ENCODE assay signal across 8 cellular contexts in genomic region chr10:68331455-68332258, GRCh38. TPM values are rescaled to one million over a fixed set of nuclear protein-coding genes. Genes with fewer than 3 reads are reported as not detected.
DNase-seq lines count a peak whose midpoint lies in the region; ATAC-seq and TF ChIP-seq lines count a peak whose summit lies in the region.

A gene with protein sequence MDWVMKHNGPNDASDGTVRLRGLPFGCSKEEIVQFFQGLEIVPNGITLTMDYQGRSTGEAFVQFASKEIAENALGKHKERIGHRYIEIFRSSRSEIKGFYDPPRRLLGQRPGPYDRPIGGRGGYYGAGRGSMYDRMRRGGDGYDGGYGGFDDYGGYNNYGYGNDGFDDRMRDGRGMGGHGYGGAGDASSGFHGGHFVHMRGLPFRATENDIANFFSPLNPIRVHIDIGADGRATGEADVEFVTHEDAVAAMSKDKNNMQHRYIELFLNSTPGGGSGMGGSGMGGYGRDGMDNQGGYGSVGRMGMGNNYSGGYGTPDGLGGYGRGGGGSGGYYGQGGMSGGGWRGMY (plus strand): TSS chr10:68332064. CDS start chr10:68337222, 5,158 bp downstream.

- H3K9me2 ChIP-seq in Loucy (replicated peaks; ENCODE audit: low read depth, low read length): no peaks in the 10 kb centered on the region

- DNase-seq in ELR (ENCODE audit: low read depth) (peak; percentile 98), H7 (peak; percentile 95), RWPE2 (ENCODE audit: low spot score) (peak; percentile 97), fibroblast of peridontal ligament (ENCODE audit: extremely low read depth) (peak; percentile 97), natural killer cell (peak; percentile 97)
- DNase-seq in activated T-helper 2 cell treated with anti-CD3 and anti-CD28 coated beads, Interferon-gamma antibody, Interleukin-2, Interleukin-4, amounts not matched to agents 10 μg/mL and 5 μg/mL and 100 μg/mL, durations not matched to agents 14 hours and 24 hours and 36 hours (ENCODE audit: low spot score): peak; percentile 98
- DNase-seq in stimulated activated naive CD4-positive, alpha-beta T cell (lab: John Stamatoyannopoulos, UW): peak; percentile 95 to 99 (median 98)

- peak within 1 kb of the TSS; percentile 98 for H3K9ac ChIP-seq in Loucy (ENCODE audit: low read depth, low read length, poor library complexity, severe bottlenecking)

- ATAC-seq in RWPE2 (ENCODE audit: low read depth) (peak; percentile 76), natural killer cell (peak; percentile 83 to 94 (median 85))

- H3K36me3 ChIP-seq in H7 (replicated peaks; ENCODE audit: control insufficient read depth, insufficient read depth, low read length) (no peaks in the 10 kb centered on the region), Loucy (ENCODE audit: insufficient read depth, low read length) (peaks cover 6% of the 10 kb centered on the region; the same call in 1 of the 2 replicates), RWPE2 (ENCODE audit: low read depth) (peaks cover 32% of the 10 kb centered on the region)

- H3K36me3 Mint-ChIP-seq in activated T-helper 2 cell treated with anti-CD3 and anti-CD28 coated beads, Interferon-gamma antibody, Interleukin-2, Interleukin-4, amounts not matched to agents 10 μg/mL and 5 μg/mL and 100 μg/mL, durations not matched to agents 14 hours and 24 hours and 36 hours (ENCODE audit: low read depth): peaks cover 44% of the 10 kb centered on the region
- H3K36me3 Mint-ChIP-seq in natural killer cell: no peaks in the 10 kb centered on the region

- H3K27me3 ChIP-seq in H7 (ENCODE audit: control insufficient read depth, insufficient read depth, low read length): no peaks in the 10 kb centered on the region
- peaks cover 12% of the 10 kb centered on the region for H3K27me3 ChIP-seq in Loucy (ENCODE audit: insufficient read depth, low read length, poor library complexity, severe bottlenecking)
- no peaks in the 10 kb centered on the region for H3K27me3 ChIP-seq in RWPE2 (ENCODE audit: insufficient read depth, poor library complexity, severe bottlenecking)

- peaks cover 44% of the 10 kb centered on the region for H4K20me1 ChIP-seq in Loucy (ENCODE audit: insufficient read depth, low read length, poor library complexity, severe bottlenecking)

- H3K4me3 ChIP-seq in H7 (ENCODE audit: insufficient read depth, low read depth, low read length) (peak within 1 kb of the TSS; percentile 95), Loucy (ENCODE audit: low read length, poor library complexity, severe bottlenecking) (peak within 1 kb of the TSS; percentile 90), RWPE2 (ENCODE audit: severe bottlenecking) (peak within 1 kb of the TSS; percentile 69)

- peak within 1 kb of the TSS; percentile 81 for H3K27ac ChIP-seq in RWPE2 (ENCODE audit: poor library complexity, severe bottlenecking)

- TF ChIP-seq CTCF in Loucy (conservative IDR thresholded peaks at IDR 0.05; ENCODE audit: low read length): no peak
- TF ChIP-seq CTCF in RWPE2 (IDR thresholded peaks at IDR 0.05; ENCODE audit: poor library complexity, severe bottlenecking): no peak
- no peak for TF ChIP-seq CTCF in natural killer cell (IDR thresholded peaks at IDR 0.05)

- H3K9me3 Mint-ChIP-seq in activated T-helper 2 cell treated with anti-CD3 and anti-CD28 coated beads, Interferon-gamma antibody, Interleukin-2, Interleukin-4, amounts not matched to agents 10 μg/mL and 5 μg/mL and 100 μg/mL, durations not matched to agents 14 hours and 24 hours and 36 hours: no peaks in the 10 kb centered on the region
- H3K9me3 Mint-ChIP-seq in natural killer cell: no peaks in the 10 kb centered on the region

- peak within 1 kb of the TSS; percentile 99 for H3K4me3 Mint-ChIP-seq in activated T-helper 2 cell treated with anti-CD3 and anti-CD28 coated beads, Interferon-gamma antibody, Interleukin-2, Interleukin-4, amounts not matched to agents 10 μg/mL and 5 μg/mL and 100 μg/mL, durations not matched to agents 14 hours and 24 hours and 36 hours (ENCODE audit: low read depth)
- peak within 1 kb of the TSS; percentile 98 for H3K4me3 Mint-ChIP-seq in natural killer cell

- peaks cover 65% of the 10 kb centered on the region for H3K79me2 ChIP-seq in Loucy (ENCODE audit: insufficient read depth, low read length)

- peak within 1 kb of the TSS; percentile 100 for H3K27ac Mint-ChIP-seq in activated T-helper 2 cell treated with anti-CD3 and anti-CD28 coated beads, Interferon-gamma antibody, Interleukin-2, Interleukin-4, amounts not matched to agents 10 μg/mL and 5 μg/mL and 100 μg/mL, durations not matched to agents 14 hours and 24 hours and 36 hours
- H3K27ac Mint-ChIP-seq in natural killer cell: peak within 1 kb of the TSS; percentile 97 to 99

- H3K9me3 ChIP-seq in Loucy (ENCODE audit: insufficient read depth, low read depth, low read length): no peaks in the 10 kb centered on the region
- no peaks in the 10 kb centered on the region for H3K9me3 ChIP-seq in RWPE2 (ENCODE audit: severe bottlenecking)

- H3K4me1 ChIP-seq in Loucy (ENCODE audit: insufficient read depth, low read length, poor library complexity, severe bottlenecking) (peaks cover 30% of the 10 kb centered on the region), RWPE2 (ENCODE audit: insufficient read depth, poor library complexity, severe bottlenecking) (peaks cover 17% of the 10 kb centered on the region)

- intact Hi-C loops in activated T-helper 2 cell treated with anti-CD3 and anti-CD28 coated beads, Interferon-gamma antibody, Interleukin-2, Interleukin-4, amounts not matched to agents 10 μg/mL and 5 μg/mL and 100 μg/mL, durations not matched to agents 14 hours and 24 hours and 36 hours (cut with micrococcal nuclease): loop anchor here (1.0 to 5.0 kb wide), 10 partner anchors 15 to 1901 kb away; partner anchors contain the start of genes ATOH7, CCAR1, DDX50 and DNA2
- intact Hi-C loops in natural killer cell (cut with micrococcal nuclease): loop anchor here (2.0 to 5.0 kb wide), 7 partner anchors 75 to 569 kb away; partner anchors contain the start of genes CCAR1, HERC4, RUFY2 and SLC25A16

- H3K4me1 Mint-ChIP-seq in activated T-helper 2 cell treated with anti-CD3 and anti-CD28 coated beads, Interferon-gamma antibody, Interleukin-2, Interleukin-4, amounts not matched to agents 10 μg/mL and 5 μg/mL and 100 μg/mL, durations not matched to agents 14 hours and 24 hours and 36 hours (ENCODE audit: low read depth): peaks cover 45% of the 10 kb centered on the region
- peaks cover 54 to 55% of the 10 kb centered on the region in 2 donors for H3K4me1 Mint-ChIP-seq in natural killer cell

- H3K27me3 Mint-ChIP-seq in activated T-helper 2 cell treated with anti-CD3 and anti-CD28 coated beads, Interferon-gamma antibody, Interleukin-2, Interleukin-4, amounts not matched to agents 10 μg/mL and 5 μg/mL and 100 μg/mL, durations not matched to agents 14 hours and 24 hours and 36 hours (ENCODE audit: low read depth): no peaks in the 10 kb centered on the region
- no peaks in the 10 kb centered on the region for H3K27me3 Mint-ChIP-seq in natural killer cell (ENCODE audit: low read depth in 2 of 2)

- no peaks in the 10 kb centered on the region for H3F3A ChIP-seq in Loucy (ENCODE audit: low read depth)

- peak within 1 kb of the TSS; percentile 90 for H2AFZ ChIP-seq in Loucy (ENCODE audit: low read length)

- H3K4me2 ChIP-seq in Loucy (ENCODE audit: low read depth, low read length, poor library complexity, severe bottlenecking): peak within 1 kb of the TSS; percentile 91

RNA-seq across cellular contexts. Expression of the gene that starts here (rescaled TPM):
- 12.5 and 21.9 TPM in 2 replicates for total RNA-seq in H7 (2014; rRNA removed; shearing (Covaris generic))
- 172 and 183 TPM in 2 replicates for total RNA-seq in activated T-helper 2 cell treated with anti-CD3 and anti-CD28 coated beads, Interferon-gamma antibody, Interleukin-2, Interleukin-4, amounts not matched to agents 10 μg/mL and 5 μg/mL and 100 μg/mL, durations not matched to agents 14 hours and 24 hours and 36 hours
- 100 to 1,000 TPM; 132 to 162 (median 142) TPM for total RNA-seq in natural killer cell

Comparison
In these comparisons a context has a peak if more than half of its experiments do, and no peak if none do; other contexts are left out.
1. Peak in every context shown above with its lines: DNase-seq, ATAC-seq, H3K4me3 ChIP-seq and H3K27ac ChIP-seq.